In genomic region chr12:6778212-6778570, GRCh38 we compare ENCODE assay signal across 8 cellular contexts. TPM values are rescaled to one million over a fixed set of nuclear protein-coding genes. Genes with fewer than 3 reads are reported as not detected.
A peak's percentile ranks its signal among the peaks of the same experiment; 100 is the strongest.
DNase-seq lines count a peak whose midpoint lies in the region; ATAC-seq lines count a peak whose summit lies in the region.

No MANE protein-coding gene starts in this region.

- H3K9me3 ChIP-seq in adipocyte (ENCODE audit: control insufficient read depth, low read length) (no peaks in the 10 kb centered on the region), iPS-18c (ENCODE audit: control insufficient read depth, insufficient read depth, low read length) (peaks cover 2% of the 10 kb centered on the region), subcutaneous abdominal adipose tissue (ENCODE audit: control insufficient read depth in 5 of 5, low read length in 5 of 5) (no peaks in the 10 kb centered on the region)

- H3K9me3 Mint-ChIP-seq in activated naive CD4-positive, alpha-beta T cell treated with anti-CD3 and anti-CD28 coated beads for 36 hours: no peaks in the 10 kb centered on the region
- no peaks in the 10 kb centered on the region for H3K9me3 Mint-ChIP-seq in activated naive CD4-positive, alpha-beta T cell treated with anti-CD3 and anti-CD28 coated beads, Interleukin-2, amount 50 U/mL, for 72 hours

- H3K4me3 Mint-ChIP-seq in activated naive CD4-positive, alpha-beta T cell treated with anti-CD3 and anti-CD28 coated beads for 36 hours: peak overlapping the region; percentile 82

- H3K27me3 ChIP-seq in adipocyte (replicated peaks; ENCODE audit: control insufficient read depth, insufficient read depth, low read length) (peaks cover 8% of the 10 kb centered on the region), subcutaneous abdominal adipose tissue (ENCODE audit: control insufficient read depth in 5 of 5, insufficient read depth in 4 of 5, low read length in 5 of 5) (peaks cover 0 to 1% (median 0%) of the 10 kb centered on the region in 5 donors)

- peaks cover 86% of the 10 kb centered on the region for H3K4me1 Mint-ChIP-seq in activated naive CD4-positive, alpha-beta T cell treated with anti-CD3 and anti-CD28 coated beads for 36 hours (ENCODE audit: low read depth)

- H3K4me3 ChIP-seq in adipocyte (ENCODE audit: low read length) (peak overlapping the region; percentile 75), iPS-18c (ENCODE audit: insufficient read depth, low read depth, low read length) (peak overlapping the region; percentile 50), subcutaneous abdominal adipose tissue (ENCODE audit: low read depth in 1 of 5, low read length in 5 of 5) (peak overlapping the region; percentile 56 to 65 (median 63))

- peaks cover 6% of the 10 kb centered on the region for H3K4me1 ChIP-seq in adipocyte (ENCODE audit: control insufficient read depth, insufficient read depth, low read length)
- peaks cover 4 to 18% (median 12%) of the 10 kb centered on the region in 5 donors for H3K4me1 ChIP-seq in subcutaneous abdominal adipose tissue (ENCODE audit: control insufficient read depth in 5 of 5, insufficient read depth in 5 of 5, low read length in 5 of 5)

- H3K9ac ChIP-seq in adipocyte (ENCODE audit: low read length) (peak overlapping the region; percentile 60), subcutaneous abdominal adipose tissue (ENCODE audit: low read length in 5 of 5) (peak overlapping the region in 3 of 5 donors; percentile 11 to 21 (median 14))

- no peaks in the 10 kb centered on the region for H3K27me3 Mint-ChIP-seq in activated naive CD4-positive, alpha-beta T cell treated with anti-CD3 and anti-CD28 coated beads for 36 hours (ENCODE audit: low read depth)

- H3K36me3 ChIP-seq in adipocyte (ENCODE audit: control insufficient read depth, insufficient read depth, low read length, severe bottlenecking) (no peaks in the 10 kb centered on the region), subcutaneous abdominal adipose tissue (ENCODE audit: control insufficient read depth in 5 of 5, insufficient read depth in 5 of 5, low read length in 5 of 5) (peaks cover 0 to 5% (median 0%) of the 10 kb centered on the region in 5 donors)

- ATAC-seq in activated naive CD4-positive, alpha-beta T cell treated with anti-CD3 and anti-CD28 coated beads, Interleukin-2, amount 50 U/mL, for 72 hours: no peak
- ATAC-seq in GM19023 (IDR thresholded peaks at IDR 0.05; ENCODE audit: unreplicated experiment) (no peak), HG03108 (IDR thresholded peaks at IDR 0.05; ENCODE audit: unreplicated experiment) (no peak)

- H3K27ac Mint-ChIP-seq in activated naive CD4-positive, alpha-beta T cell treated with anti-CD3 and anti-CD28 coated beads for 36 hours: peak overlapping the region; percentile 63
- H3K27ac Mint-ChIP-seq in activated naive CD4-positive, alpha-beta T cell treated with anti-CD3 and anti-CD28 coated beads, Interleukin-2, amount 50 U/mL, for 72 hours: peak overlapping the region in 1 of 2 donors; percentile 60

- CTCF ChIA-PET in activated naive CD4-positive, alpha-beta T cell treated with anti-CD3 and anti-CD28 coated beads for 36 hours (lab: Charles Lee): interaction anchor here (0.6 to 9.7 kb wide), 16 partner anchors 8 to 163 kb away, joined by 3 to 118 read pairs (median 4); partner anchors contain the start of genes CD4, MLF2 and PTMS

- peak overlapping the region; percentile 57 for H3K27ac ChIP-seq in subcutaneous abdominal adipose tissue (ENCODE audit: low read depth, low read length)

- intact Hi-C loops in activated naive CD4-positive, alpha-beta T cell treated with anti-CD3 and anti-CD28 coated beads for 36 hours (cut with micrococcal nuclease): loop anchor here (2.0 kb wide), 2 partner anchors 89 to 215 kb away; partner anchors contain the start of gene ZNF384

- no peak for DNase-seq in activated naive CD4-positive, alpha-beta T cell treated with anti-CD3 and anti-CD28 coated beads for 36 hours
- no peak for DNase-seq in activated naive CD4-positive, alpha-beta T cell treated with anti-CD3 and anti-CD28 coated beads, Interleukin-2, amount 50 U/mL, for 72 hours (ENCODE audit: low spot score in 2 of 2)
- peak; percentile 50 for DNase-seq in adipocyte (ENCODE audit: low read depth)
- no peak for DNase-seq in NCI-H526 treated with DMSO at 0.1 percent for 48 hours (lab: John Stamatoyannopoulos, UW)

- H3K36me3 Mint-ChIP-seq in activated naive CD4-positive, alpha-beta T cell treated with anti-CD3 and anti-CD28 coated beads for 36 hours (ENCODE audit: low read depth): peaks cover 15% of the 10 kb centered on the region
- H3K36me3 Mint-ChIP-seq in activated naive CD4-positive, alpha-beta T cell treated with anti-CD3 and anti-CD28 coated beads, Interleukin-2, amount 50 U/mL, for 72 hours: peaks cover 27 to 51% of the 10 kb centered on the region in 2 donors

RNA-seq across cellular contexts. Expression of gene LAG3, which starts 5.9 kb away (rescaled TPM):
- 10 to 100 TPM; 22.8 to 25.1 TPM for total RNA-seq in activated naive CD4-positive, alpha-beta T cell treated with anti-CD3 and anti-CD28 coated beads for 36 hours
- 100 to 1,000 TPM in 1 of 2 donors, 10 to 100 TPM in 1; 71.3 to 117 TPM for total RNA-seq in activated naive CD4-positive, alpha-beta T cell treated with anti-CD3 and anti-CD28 coated beads, Interleukin-2, amount 50 U/mL, for 72 hours

RNA-seq across cellular contexts. Expression of gene CD4, which starts 11.1 kb away (rescaled TPM):
- 100 to 1,000 TPM; 155 to 161 TPM for total RNA-seq in activated naive CD4-positive, alpha-beta T cell treated with anti-CD3 and anti-CD28 coated beads for 36 hours
- total RNA-seq in activated naive CD4-positive, alpha-beta T cell treated with anti-CD3 and anti-CD28 coated beads, Interleukin-2, amount 50 U/mL, for 72 hours: 100 to 1,000 TPM; 165 to 244 TPM

RNA-seq across cellular contexts. Expression of gene PTMS, which starts 12.0 kb away (rescaled TPM):
- 10 to 100 TPM; 35.1 to 44.2 TPM for total RNA-seq in activated naive CD4-positive, alpha-beta T cell treated with anti-CD3 and anti-CD28 coated beads for 36 hours
- 100 to 1,000 TPM in 1 of 2 donors, 10 to 100 TPM in 1; 76.0 to 163 TPM for total RNA-seq in activated naive CD4-positive, alpha-beta T cell treated with anti-CD3 and anti-CD28 coated beads, Interleukin-2, amount 50 U/mL, for 72 hours

RNA-seq across cellular contexts. Expression of gene MLF2, which starts 25.2 kb away (rescaled TPM):
- 100 to 1,000 TPM; 140 to 143 TPM for total RNA-seq in activated naive CD4-positive, alpha-beta T cell treated with anti-CD3 and anti-CD28 coated beads for 36 hours
- total RNA-seq in activated naive CD4-positive, alpha-beta T cell treated with anti-CD3 and anti-CD28 coated beads, Interleukin-2, amount 50 U/mL, for 72 hours: 100 to 1,000 TPM; 149 to 275 TPM

RNA-seq across cellular contexts. Expression of gene GPR162, which starts 43.4 kb away (rescaled TPM):
- under 1 TPM in 1 of 2 experiments, not detected in 1; 0.24 TPM for total RNA-seq in activated naive CD4-positive, alpha-beta T cell treated with anti-CD3 and anti-CD28 coated beads for 36 hours
- total RNA-seq in activated naive CD4-positive, alpha-beta T cell treated with anti-CD3 and anti-CD28 coated beads, Interleukin-2, amount 50 U/mL, for 72 hours: under 1 TPM; 0.46 to 0.60 TPM
